Comparison of ENCODE assay signal across 28 cellular contexts in genomic region chr9:38278457-38278856, GRCh38.
A peak's percentile ranks its signal among the peaks of the same experiment; 100 is the strongest.
DNase-seq lines count a peak whose midpoint lies in the region; ATAC-seq and TF ChIP-seq lines count a peak whose summit lies in the region.
"Had no signal": no experiment of that assay in that cellular context is flagged by ENCODE, and none has a peak within 500 bp of the region (broad histone marks: within the 10 kb centered on the region; RNA-seq: fewer than 3 reads in every experiment).

No MANE protein-coding gene starts in this region.

- H3K27ac Mint-ChIP-seq in activated CD8-positive, alpha-beta memory T cell treated with anti-CD3 and anti-CD28 coated beads, Interleukin-2, amount 10 ng/mL, durations not matched to agents 7 days and 5 days, result no peak overlapping the region
- H3K27ac Mint-ChIP-seq in activated T-helper 17 cell treated with anti-CD3 and anti-CD28 coated beads, Interleukin-2, amount 50 U/mL, for 72 hours, result no peak overlapping the region
- H3K27ac Mint-ChIP-seq in type B pancreatic cell, result no peak overlapping the region
- H3K27ac Mint-ChIP-seq: activated naive CD4-positive, alpha-beta T cell treated with anti-CD3 and anti-CD28 coated beads, Interleukin-2, amount 50 U/mL, for 24 hours; activated T-helper 1 cell treated with anti-CD3 and anti-CD28 coated beads, Interleukin-12 subunit alpha, Interleukin-12 subunit beta, Interleukin-2, Interleukin-4 antibody, amounts not matched to agents 30 ng/mL and 10 ng/mL and 1 ng/mL, durations not matched to agents 14 hours and 24 hours and 36 hours; nephron had no signal

- H3K9me3 ChIP-seq in Loucy (ENCODE audit: insufficient read depth, low read depth, low read length), result no peaks in the 10 kb centered on the region
- H3K9me3 ChIP-seq: BLaER1 treated with 17β-estradiol and CSF1 and Interleukin-3, amounts not matched to agents 10 nM and 100 nM; lower lobe of right lung; SJCRH30; upper lobe of left lung had no signal

- no peak overlapping the region for H3K4me3 ChIP-seq in Loucy (ENCODE audit: low read length, poor library complexity, severe bottlenecking)
- no peak overlapping the region for H3K4me3 ChIP-seq in H7 (ENCODE audit: insufficient read depth, low read depth, low read length)
- H3K4me3 ChIP-seq: BLaER1 treated with 17β-estradiol and CSF1 and Interleukin-3, amounts not matched to agents 10 nM and 100 nM; GM23248; lower lobe of right lung; SJCRH30; upper lobe of left lung had no signal

- H2AFZ ChIP-seq in Loucy (ENCODE audit: low read length), result no peak overlapping the region
- H2AFZ ChIP-seq: GM23248 had no signal

- H3K9ac ChIP-seq in Loucy (ENCODE audit: low read depth, low read length, poor library complexity, severe bottlenecking), result no peak overlapping the region
- H3K9ac ChIP-seq: BLaER1 treated with 17β-estradiol and CSF1 and Interleukin-3, amounts not matched to agents 10 nM and 100 nM; GM23248 had no signal

- CTCF ChIA-PET in activated CD8-positive, alpha-beta memory T cell treated with anti-CD3 and anti-CD28 coated beads, Interleukin-2, amount 10 ng/mL, durations not matched to agents 7 days and 5 days (lab: Charles Lee), result no interaction called here

- no peaks in the 10 kb centered on the region for H3K36me3 Mint-ChIP-seq in activated CD8-positive, alpha-beta memory T cell treated with anti-CD3 and anti-CD28 coated beads, Interleukin-2, amount 10 ng/mL, durations not matched to agents 7 days and 5 days
- no peaks in the 10 kb centered on the region for H3K36me3 Mint-ChIP-seq in activated T-helper 17 cell treated with anti-CD3 and anti-CD28 coated beads, Interleukin-2, amount 50 U/mL, for 72 hours (ENCODE audit: low read depth)
- no peaks in the 10 kb centered on the region for H3K36me3 Mint-ChIP-seq in type B pancreatic cell
- H3K36me3 Mint-ChIP-seq: activated naive CD4-positive, alpha-beta T cell treated with anti-CD3 and anti-CD28 coated beads, Interleukin-2, amount 50 U/mL, for 24 hours had no signal

- H3F3A ChIP-seq in Loucy (ENCODE audit: low read depth), result no peaks in the 10 kb centered on the region

- no peak for TF ChIP-seq CTCF in Loucy (conservative IDR thresholded peaks at IDR 0.05; ENCODE audit: low read length)
- TF ChIP-seq CTCF in type B pancreatic cell (conservative IDR thresholded peaks at IDR 0.05), result no peak

- peaks cover 25% of the 10 kb centered on the region for H3K27me3 Mint-ChIP-seq in activated CD8-positive, alpha-beta memory T cell treated with anti-CD3 and anti-CD28 coated beads, Interleukin-2, amount 10 ng/mL, durations not matched to agents 7 days and 5 days
- no peaks in the 10 kb centered on the region for H3K27me3 Mint-ChIP-seq in activated T-helper 17 cell treated with anti-CD3 and anti-CD28 coated beads, Interleukin-2, amount 50 U/mL, for 72 hours
- H3K27me3 Mint-ChIP-seq in type B pancreatic cell, result peaks cover 11% of the 10 kb centered on the region
- H3K27me3 Mint-ChIP-seq: activated naive CD4-positive, alpha-beta T cell treated with anti-CD3 and anti-CD28 coated beads, Interleukin-2, amount 50 U/mL, for 24 hours had no signal

- H3K9me2 ChIP-seq in Loucy (replicated peaks; ENCODE audit: low read depth, low read length), result no peaks in the 10 kb centered on the region

- no peaks in the 10 kb centered on the region for H3K79me2 ChIP-seq in Loucy (ENCODE audit: insufficient read depth, low read length)

- H3K36me3 ChIP-seq in Loucy (ENCODE audit: insufficient read depth, low read length), result no peaks in the 10 kb centered on the region
- H3K36me3 ChIP-seq in H7 (replicated peaks; ENCODE audit: control insufficient read depth, insufficient read depth, low read length), result no peaks in the 10 kb centered on the region
- H3K36me3 ChIP-seq: BLaER1 treated with 17β-estradiol and CSF1 and Interleukin-3, amounts not matched to agents 10 nM and 100 nM; lower lobe of right lung; SJCRH30; upper lobe of left lung had no signal

- H4K20me1 ChIP-seq in Loucy (ENCODE audit: insufficient read depth, low read length, poor library complexity, severe bottlenecking), result no peaks in the 10 kb centered on the region
- H4K20me1 ChIP-seq: BLaER1 treated with 17β-estradiol and CSF1 and Interleukin-3, amounts not matched to agents 10 nM and 100 nM had no signal

- peak overlapping the region; percentile 43 for H3K4me2 ChIP-seq in Loucy (ENCODE audit: low read depth, low read length, poor library complexity, severe bottlenecking)

- peak; percentile 18 for DNase-seq in activated CD8-positive, alpha-beta memory T cell treated with anti-CD3 and anti-CD28 coated beads, Interleukin-2, amount 10 ng/mL, durations not matched to agents 7 days and 5 days
- DNase-seq in activated CD8-positive, alpha-beta memory T cell treated with anti-CD3 and anti-CD28 coated beads for 24 hours, result no peak
- DNase-seq in type B pancreatic cell (ENCODE audit: extremely low spot score, unreplicated experiment) (peak; percentile 39), H7 (no peak)
- no peak for DNase-seq in stimulated activated CD4-positive, alpha-beta T cell treated with anti-CD3 and anti-CD28 coated beads, Interleukin-2, amount 100 ng/mL, for 24 hours
- DNase-seq: activated CD4-positive, CD25-positive, alpha-beta regulatory T cell treated with anti-CD3 and anti-CD28 coated beads, Interleukin-2, amount 50 U/mL, for 72 hours; activated CD8-positive, alpha-beta memory T cell treated with anti-CD3 and anti-CD28 coated beads, Interleukin-2, amount 50 U/mL, for 4 hours; anterior cingulate cortex; effector memory CD4-positive, alpha-beta T cell; foreskin keratinocyte; GM23248; Kasumi-1; kidney glomerular epithelial cell; lower lobe of right lung; MV-4-11; NCI-H146; NCI-H2107; NCI-H69; retina; SJCRH30; upper lobe of left lung had no signal

- peaks cover 7% of the 10 kb centered on the region for H3K4me1 ChIP-seq in Loucy (ENCODE audit: insufficient read depth, low read length, poor library complexity, severe bottlenecking)
- H3K4me1 ChIP-seq: foreskin keratinocyte, lower lobe of right lung, SJCRH30, upper lobe of left lung had no signal

- H3K4me1 Mint-ChIP-seq in activated CD8-positive, alpha-beta memory T cell treated with anti-CD3 and anti-CD28 coated beads, Interleukin-2, amount 10 ng/mL, durations not matched to agents 7 days and 5 days, result peaks cover 26% of the 10 kb centered on the region
- H3K4me1 Mint-ChIP-seq in activated T-helper 17 cell treated with anti-CD3 and anti-CD28 coated beads, Interleukin-2, amount 50 U/mL, for 72 hours, result peaks cover 15% of the 10 kb centered on the region
- H3K4me1 Mint-ChIP-seq in type B pancreatic cell (ENCODE audit: unreplicated experiment), result peaks cover 4% of the 10 kb centered on the region

- H3K27me3 ChIP-seq in Loucy (ENCODE audit: insufficient read depth, low read length, poor library complexity, severe bottlenecking) (no peaks in the 10 kb centered on the region), H7 (ENCODE audit: control insufficient read depth, insufficient read depth, low read length) (no peaks in the 10 kb centered on the region; the same call in 1 of the 2 replicates)
- H3K27me3 ChIP-seq: BLaER1 treated with 17β-estradiol and CSF1 and Interleukin-3, amounts not matched to agents 10 nM and 100 nM; SJCRH30; upper lobe of left lung had no signal

- ATAC-seq in activated CD8-positive, alpha-beta memory T cell treated with anti-CD3 and anti-CD28 coated beads, Interleukin-2, amount 10 ng/mL, durations not matched to agents 7 days and 5 days, result no peak
- no peak for ATAC-seq in activated T-helper 17 cell treated with anti-CD3 and anti-CD28 coated beads, Interleukin-2, amount 50 U/mL, for 72 hours (replicated peaks)
- no peak for ATAC-seq in GM21528 (IDR thresholded peaks at IDR 0.05; ENCODE audit: low FRiP score, unreplicated experiment)
- ATAC-seq: foreskin keratinocyte, lower lobe of right lung had no signal

- no peaks in the 10 kb centered on the region for H3K9me3 Mint-ChIP-seq in activated CD8-positive, alpha-beta memory T cell treated with anti-CD3 and anti-CD28 coated beads, Interleukin-2, amount 10 ng/mL, durations not matched to agents 7 days and 5 days (ENCODE audit: low read depth)
- H3K9me3 Mint-ChIP-seq in activated T-helper 17 cell treated with anti-CD3 and anti-CD28 coated beads, Interleukin-2, amount 50 U/mL, for 72 hours, result no peaks in the 10 kb centered on the region
- no peaks in the 10 kb centered on the region for H3K9me3 Mint-ChIP-seq in type B pancreatic cell
- H3K9me3 Mint-ChIP-seq: activated naive CD4-positive, alpha-beta T cell treated with anti-CD3 and anti-CD28 coated beads, Interleukin-2, amount 50 U/mL, for 24 hours; activated T-helper 1 cell treated with anti-CD3 and anti-CD28 coated beads, Interleukin-12 subunit alpha, Interleukin-12 subunit beta, Interleukin-2, Interleukin-4 antibody, amounts not matched to agents 30 ng/mL and 10 ng/mL and 1 ng/mL, durations not matched to agents 14 hours and 24 hours and 36 hours; nephron had no signal

- no peak overlapping the region for H3K4me3 Mint-ChIP-seq in activated CD8-positive, alpha-beta memory T cell treated with anti-CD3 and anti-CD28 coated beads, Interleukin-2, amount 10 ng/mL, durations not matched to agents 7 days and 5 days
- peak overlapping the region; percentile 2 for H3K4me3 Mint-ChIP-seq in activated T-helper 17 cell treated with anti-CD3 and anti-CD28 coated beads, Interleukin-2, amount 50 U/mL, for 72 hours
- H3K4me3 Mint-ChIP-seq in type B pancreatic cell, result no peak overlapping the region
- H3K4me3 Mint-ChIP-seq: activated naive CD4-positive, alpha-beta T cell treated with anti-CD3 and anti-CD28 coated beads, Interleukin-2, amount 50 U/mL, for 24 hours; activated T-helper 1 cell treated with anti-CD3 and anti-CD28 coated beads, Interleukin-12 subunit alpha, Interleukin-12 subunit beta, Interleukin-2, Interleukin-4 antibody, amounts not matched to agents 30 ng/mL and 10 ng/mL and 1 ng/mL, durations not matched to agents 14 hours and 24 hours and 36 hours; nephron had no signal

Comparison
In these comparisons a context has a peak if more than half of its experiments do, and no peak if none do; other contexts are left out.
1. DNase-seq: peak in activated CD8-positive, alpha-beta memory T cell treated with anti-CD3 and anti-CD28 coated beads, Interleukin-2, amount 10 ng/mL, durations not matched to agents 7 days and 5 days (single experiment) and type B pancreatic cell (single experiment); none in activated CD8-positive, alpha-beta memory T cell treated with anti-CD3 and anti-CD28 coated beads for 24 hours (single experiment), stimulated activated CD4-positive, alpha-beta T cell treated with anti-CD3 and anti-CD28 coated beads, Interleukin-2, amount 100 ng/mL, for 24 hours (0 of 2) and H7 (single experiment).